16 cellular contexts compared by ENCODE assay signal in the genomic region with DNA sequence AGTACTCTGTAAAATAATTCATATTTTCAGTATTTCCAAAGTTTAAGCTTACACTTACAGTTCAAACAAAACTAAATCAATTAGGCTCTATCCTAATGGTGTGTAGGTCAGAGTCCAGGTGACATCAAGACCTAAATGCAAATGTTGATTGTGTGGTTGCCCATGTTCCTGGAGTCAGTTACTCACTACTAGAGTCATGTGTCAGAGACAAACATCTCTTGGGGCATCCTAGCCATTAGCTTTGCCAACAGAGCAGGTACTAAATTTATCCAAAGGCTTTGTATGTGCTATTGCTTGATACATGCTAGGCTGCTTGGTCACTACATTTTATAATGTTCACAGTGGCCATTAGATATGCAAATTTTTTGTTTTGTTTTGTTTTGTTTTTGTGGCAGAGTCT. TPM values are rescaled to one million over a fixed set of nuclear protein-coding genes. Genes with fewer than 3 reads are reported as not detected.
"Had no signal": no experiment of that assay in that cellular context is flagged by ENCODE, and none has a peak within 500 bp of the region (broad histone marks: within the 10 kb centered on the region; RNA-seq: fewer than 3 reads in every experiment).

No MANE protein-coding gene starts in this region.

- H3K36me3 ChIP-seq: transverse colon had no signal

- ATAC-seq: activated T-cell treated with anti-CD3 and anti-CD28 coated beads, Interleukin-2, amount 50 U/mL, for 72 hours; body of pancreas; natural killer cell treated with Interleukin-12 subunit alpha and Interleukin-12 subunit beta and Interleukin-15 and Interleukin-18, amount 100 ng/mL, for 72 hours; stimulated activated naive CD8-positive, alpha-beta T cell treated with anti-CD3 and anti-CD28 coated beads, Interleukin-15, Interleukin-2, amounts not matched to agents 100 U/mL and 50 U/mL, for 24 hours had no signal

- H3K27me3 ChIP-seq: body of pancreas, esophagus muscularis mucosa, transverse colon had no signal

- H3K4me1 ChIP-seq: esophagus muscularis mucosa, transverse colon had no signal

- FAIRE-seq: islet of Langerhans had no signal

- H3K27ac ChIP-seq: body of pancreas, coronary artery, esophagus muscularis mucosa, transverse colon had no signal

- DNase-seq: activated CD4-positive, alpha-beta T cell treated with anti-CD3 and anti-CD28 coated beads, Interleukin-2, amount 10 ng/mL, durations not matched to agents 7 days and 5 days; activated CD8-positive, alpha-beta memory T cell treated with anti-CD3 and anti-CD28 coated beads, Interleukin-2, amount 50 U/mL, for 48 hours; activated gamma-delta T cell treated with Interleukin-2 at 50 U/mL for 16 hours; activated T-cell treated with anti-CD3 and anti-CD28 coated beads, Interleukin-2, amount 50 U/mL, for 72 hours; amniotic stem cell; body of pancreas; effector CD4-positive, alpha-beta T cell; mesenchymal stem cell; nucleus accumbens; posterior cingulate gyrus; stimulated activated naive CD8-positive, alpha-beta T cell treated with anti-CD3 and anti-CD28 coated beads, Interleukin-15, Interleukin-2, amounts not matched to agents 100 U/mL and 50 U/mL, for 24 hours; transverse colon had no signal

- H3K4me3 ChIP-seq: body of pancreas, coronary artery, esophagus muscularis mucosa, transverse colon had no signal

- H3K9me3 ChIP-seq: body of pancreas, esophagus muscularis mucosa, transverse colon had no signal

RNA-seq across cellular contexts. Expression of gene SPRY2, which starts 11.7 kb away (rescaled TPM):
- total RNA-seq: activated CD4-positive, alpha-beta T cell treated with anti-CD3 and anti-CD28 coated beads, Interleukin-2, amount 10 ng/mL, durations not matched to agents 7 days and 5 days had no signal
